ENCODE assay signal across 7 cellular contexts in the genomic region with DNA sequence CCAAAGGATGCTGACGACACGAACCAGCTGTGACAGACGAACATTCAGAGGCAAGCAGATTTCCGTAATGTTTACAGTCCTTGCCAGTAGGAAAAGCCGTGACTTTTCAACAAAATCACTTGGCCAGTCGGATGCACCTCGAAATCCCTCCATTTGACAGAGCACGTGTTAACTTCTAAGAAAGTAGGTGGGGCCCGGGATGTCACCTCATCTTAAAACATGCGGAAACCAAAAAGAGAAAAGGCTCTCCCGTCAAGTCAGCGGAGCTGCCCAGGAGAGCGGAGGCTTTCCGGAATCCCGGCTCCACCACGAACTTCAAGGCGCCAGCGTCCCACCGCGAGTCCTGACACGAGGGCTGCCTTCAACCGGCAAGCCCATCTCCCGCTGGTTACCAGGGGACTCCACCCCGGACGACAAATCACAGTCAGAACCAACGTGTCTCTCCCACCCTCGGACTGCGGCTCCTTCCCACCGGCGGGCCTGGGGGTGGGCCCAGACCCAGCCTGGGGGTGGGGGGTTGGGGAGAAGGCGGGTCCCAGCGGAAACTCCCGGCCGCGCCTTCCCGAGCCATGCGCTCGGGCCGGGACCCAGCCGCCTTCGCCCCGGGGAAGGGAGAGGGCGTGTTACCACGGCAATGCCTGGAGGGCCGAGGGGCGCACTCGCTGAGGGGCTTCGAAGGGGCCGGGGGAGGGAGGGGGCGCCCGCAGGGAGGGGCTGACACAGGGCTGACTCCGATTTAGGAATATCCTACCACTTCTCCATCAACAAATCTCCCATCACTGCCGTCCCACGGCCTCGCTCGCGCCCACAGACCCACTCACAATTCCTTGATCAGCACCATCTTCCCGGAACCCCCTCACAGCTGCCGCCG. TPM values are rescaled to one million over a fixed set of nuclear protein-coding genes. Genes with fewer than 3 reads are reported as not detected.
DNase-seq lines count a peak whose midpoint lies in the region; ATAC-seq, FAIRE-seq and TF ChIP-seq lines count a peak whose summit lies in the region.

No MANE protein-coding gene starts in this region.

- H3K27ac ChIP-seq in temporal lobe (ENCODE audit: low read depth, low read length): peak overlapping the region; percentile 40

- peak; percentile 54 for FAIRE-seq in GM18507 (lab: Jason Lieb, UNC)

- peak; percentile 27 for ATAC-seq in HG03066 (IDR thresholded peaks at IDR 0.05; ENCODE audit: low read depth, unreplicated experiment)

- DNase-seq in GM18507 (ENCODE audit: extremely low spot score, insufficient read length, low read depth) (no peak), globus pallidus (ENCODE audit: low spot score) (peak; percentile 21), osteocyte (ENCODE audit: extremely low spot score, unreplicated experiment) (peak; percentile 87)
- DNase-seq in activated naive CD4-positive, alpha-beta T cell treated with Interleukin-2 at 50 U/mL for 16 hours: peak; percentile 69

- no peaks in the 10 kb centered on the region for H3K27me3 Mint-ChIP-seq in osteocyte (ENCODE audit: unreplicated experiment)

- TF ChIP-seq CTCF in osteocyte (IDR thresholded peaks at IDR 0.05): no peak

- peak; percentile 79 for TF ChIP-seq POLR2A in Raji (IDR thresholded peaks at IDR 0.05; ENCODE audit: insufficient read depth, low read depth, low read length)

- no peaks in the 10 kb centered on the region for H3K9me3 Mint-ChIP-seq in osteocyte (ENCODE audit: unreplicated experiment)

- peak overlapping the region; percentile 99 for H3K4me3 Mint-ChIP-seq in osteocyte (ENCODE audit: unreplicated experiment)

- peaks cover 59% of the 10 kb centered on the region for H3K4me1 Mint-ChIP-seq in osteocyte (ENCODE audit: unreplicated experiment)

- H3K27ac Mint-ChIP-seq in osteocyte (ENCODE audit: unreplicated experiment): peak overlapping the region; percentile 99

- H3K36me3 Mint-ChIP-seq in osteocyte (ENCODE audit: unreplicated experiment): peaks cover 2% of the 10 kb centered on the region

RNA-seq across cellular contexts. Expression of a gene that starts 0.5 kb away (rescaled TPM):
- total RNA-seq in osteocyte (86.6 and 86.7 TPM in 2 replicates), temporal lobe (39.3 TPM)
